8 cellular contexts compared by ENCODE assay signal in genomic region chr22:30667486-30668305, GRCh38. TPM values are rescaled to one million over a fixed set of nuclear protein-coding genes. Genes with fewer than 3 reads are reported as not detected.
DNase-seq lines count a peak whose midpoint lies in the region; ATAC-seq lines count a peak whose summit lies in the region.

DUSP18 (minus strand) TSS chr22:30667875; CDS start chr22:30664003, 3,872 bp downstream.

- peak; percentile 94 for DNase-seq in Caki2 (ENCODE audit: low read depth)
- peak in 75 of 76 experiments; percentile 13 to 96 (median 87) for DNase-seq in HUDEP-2 (lab: John Stamatoyannopoulos, UW; ENCODE audit: unreplicated experiment in 76 of 76)
- peak; percentile 84 for DNase-seq in NOMO-1 treated with dmso at 0.1 percent for 144 hours (lab: John Stamatoyannopoulos, UW; ENCODE audit: unreplicated experiment)
- DNase-seq in activated CD8-positive, alpha-beta memory T cell treated with anti-CD3 and anti-CD28 coated beads, Interleukin-2, amount 50 U/mL, for 1 hour (ENCODE audit: extremely low read depth): peak; percentile 79
- DNase-seq in mesenteric fat pad (ENCODE audit: low spot score): peak; percentile 99
- DNase-seq in stimulated activated CD8-positive, alpha-beta memory T cell treated with anti-CD3 and anti-CD28 coated beads, Interleukin-15, amount 100 ng/mL, for 1 hour (ENCODE audit: low read depth): peak; percentile 93

- in situ Hi-C loops in Caki2 (cut with HindIII; ENCODE audit: low pct_unique_long_range_greater_than_20kb, low sequenced_read_pairs) (no loop called here), endometrial microvascular endothelial cells (cut with HindIII; ENCODE audit: inconsistent ontology term, low pct_unique_long_range_greater_than_20kb, low sequenced_read_pairs) (no loop called here)

- ATAC-seq in GM21367 (IDR thresholded peaks at IDR 0.05; ENCODE audit: unreplicated experiment): peak; percentile 84

RNA-seq across cellular contexts. Expression of gene DUSP18, which starts in this region (rescaled TPM):
- total RNA-seq in Caki2 (2014; rRNA removed; shearing (Covaris generic); ENCODE audit: low replicate concordance): 3.8 and 16.0 TPM in 2 replicates
- total RNA-seq in endometrial microvascular endothelial cells (ENCODE audit: inconsistent ontology term) (18.8 TPM), mesenteric fat pad (6.8 TPM)

Comparison
In these comparisons a context has a peak if more than half of its experiments do, and no peak if none do; other contexts are left out.
1. Peak in every context shown above with its lines: DNase-seq and ATAC-seq.